ENCODE assay signal across 1 cellular context in the genomic region with DNA sequence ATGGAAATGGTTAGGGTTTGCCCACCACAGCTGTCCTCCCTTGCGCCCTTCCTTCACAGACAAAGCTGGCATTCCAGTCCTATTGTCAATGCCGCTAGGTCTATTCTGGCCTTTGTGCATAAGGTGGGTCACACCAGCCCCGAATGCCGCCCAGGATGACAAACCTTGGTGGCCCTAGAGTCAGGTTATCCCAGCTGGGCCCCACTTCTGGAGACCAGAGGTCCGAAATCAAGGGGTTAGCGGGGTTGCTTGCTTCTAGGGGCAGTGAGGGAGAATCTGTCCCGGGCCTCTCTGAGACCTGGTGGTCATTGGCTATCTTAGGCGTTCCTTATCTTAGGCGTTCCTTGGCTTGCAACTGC.
TF ChIP-seq lines count a peak whose summit lies in the region.

No MANE protein-coding gene starts in this region.

TF ChIP-seq in HepG2, 621 proteins besides CTCF, POLR2A, EP300 and RAD21 (continued from another document):
- no peak for TF ChIP-seq ZFX (CRISPR knock-in tag; IDR thresholded peaks at IDR 0.05; ENCODE audit: low read depth)
- TF ChIP-seq TERF1 (CRISPR knock-in tag; IDR thresholded peaks at IDR 0.05) = 0 out of 2 replicates have a peak, but pooled peaks have one; percentile 17
- no peak for TF ChIP-seq ZNF761 (CRISPR knock-in tag; conservative IDR thresholded peaks at IDR 0.05)
- peak; percentile 11; the same call in 1 of the 2 replicates for TF ChIP-seq FOXK1 (CRISPR knock-in tag; IDR thresholded peaks at IDR 0.05; ENCODE audit: borderline replicate concordance, low read depth)
- TF ChIP-seq FLYWCH1 (CRISPR knock-in tag; IDR thresholded peaks at IDR 0.05) = no peak
- TF ChIP-seq MED8 (CRISPR knock-in tag; IDR thresholded peaks at IDR 0.05; ENCODE audit: insufficient replicate concordance) = no peak
TF ChIP-seq in HepG2: peak in this region for 7.
